Comparison of ENCODE assay signal across 1 cellular context in the genomic region with DNA sequence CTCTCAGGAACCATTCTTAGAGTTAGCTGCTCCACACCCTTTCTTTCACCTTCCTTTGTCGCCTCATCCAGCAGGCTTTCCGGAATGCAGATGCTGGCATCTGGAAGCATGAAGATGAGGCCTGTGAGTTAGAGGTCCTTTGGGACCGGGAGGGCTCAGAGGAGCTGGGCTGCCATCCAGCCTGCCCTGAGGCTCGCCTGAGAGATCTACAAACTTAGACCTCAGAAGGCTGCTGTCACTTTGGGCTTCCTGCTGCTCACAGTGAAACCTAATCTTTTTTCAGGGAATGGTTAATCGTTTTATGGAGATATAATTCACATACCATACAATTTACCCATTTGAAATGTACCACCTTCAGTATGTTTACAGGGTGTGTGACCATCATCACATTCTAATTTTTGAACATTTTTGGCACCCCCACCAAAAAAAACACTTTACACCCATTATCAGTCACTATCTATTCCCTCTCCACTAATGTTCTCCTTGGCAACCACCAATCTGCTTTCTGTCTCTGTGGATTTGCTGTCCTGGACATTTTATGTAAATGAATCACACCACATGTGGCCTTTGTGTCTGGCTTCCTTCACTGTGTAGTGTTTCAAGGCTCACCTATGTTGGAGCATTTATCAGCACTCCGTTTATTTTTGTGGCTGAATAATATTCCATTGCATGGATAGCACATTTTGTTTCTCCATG.
TF ChIP-seq lines count a peak whose summit lies in the region.

No MANE protein-coding gene starts in this region.

TF ChIP-seq in HEK293, 187 proteins besides CTCF, POLR2A, EP300 and RAD21 (continued from another document):
- TF ChIP-seq, protein P1, sequence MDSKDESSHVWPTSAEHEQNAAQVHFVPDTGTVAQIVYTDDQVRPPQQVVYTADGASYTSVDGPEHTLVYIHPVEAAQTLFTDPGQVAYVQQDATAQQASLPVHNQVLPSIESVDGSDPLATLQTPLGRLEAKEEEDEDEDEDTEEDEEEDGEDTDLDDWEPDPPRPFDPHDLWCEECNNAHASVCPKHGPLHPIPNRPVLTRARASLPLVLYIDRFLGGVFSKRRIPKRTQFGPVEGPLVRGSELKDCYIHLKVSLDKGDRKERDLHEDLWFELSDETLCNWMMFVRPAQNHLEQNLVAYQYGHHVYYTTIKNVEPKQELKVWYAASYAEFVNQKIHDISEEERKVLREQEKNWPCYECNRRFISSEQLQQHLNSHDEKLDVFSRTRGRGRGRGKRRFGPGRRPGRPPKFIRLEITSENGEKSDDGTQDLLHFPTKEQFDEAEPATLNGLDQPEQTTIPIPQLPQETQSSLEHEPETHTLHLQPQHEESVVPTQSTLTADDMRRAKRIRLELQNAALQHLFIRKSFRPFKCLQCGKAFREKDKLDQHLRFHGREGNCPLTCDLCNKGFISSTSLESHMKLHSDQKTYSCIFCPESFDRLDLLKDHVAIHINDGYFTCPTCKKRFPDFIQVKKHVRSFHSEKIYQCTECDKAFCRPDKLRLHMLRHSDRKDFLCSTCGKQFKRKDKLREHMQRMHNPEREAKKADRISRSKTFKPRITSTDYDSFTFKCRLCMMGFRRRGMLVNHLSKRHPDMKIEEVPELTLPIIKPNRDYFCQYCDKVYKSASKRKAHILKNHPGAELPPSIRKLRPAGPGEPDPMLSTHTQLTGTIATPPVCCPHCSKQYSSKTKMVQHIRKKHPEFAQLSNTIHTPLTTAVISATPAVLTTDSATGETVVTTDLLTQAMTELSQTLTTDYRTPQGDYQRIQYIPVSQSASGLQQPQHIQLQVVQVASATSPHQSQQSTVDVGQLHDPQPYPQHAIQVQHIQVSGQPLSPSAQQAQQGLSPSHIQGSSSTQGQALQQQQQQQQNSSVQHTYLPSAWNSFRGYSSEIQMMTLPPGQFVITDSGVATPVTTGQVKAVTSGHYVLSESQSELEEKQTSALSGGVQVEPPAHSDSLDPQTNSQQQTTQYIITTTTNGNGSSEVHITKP (tag by site-specific recombination; IDR thresholded peaks at IDR 0.05) = peak; percentile 92
- TF ChIP-seq TRIM28 (IDR thresholded peaks at IDR 0.05; ENCODE audit: borderline replicate concordance, low read length) = 0 out of 2 replicates have a peak, but pooled peaks have one; percentile 52
